Comparison of ENCODE assay signal across 20 cellular contexts in genomic region chr7:99521399-99521798, GRCh38. TPM values are rescaled to one million over a fixed set of nuclear protein-coding genes. Genes with fewer than 3 reads are reported as not detected.
A peak's percentile ranks its signal among the peaks of the same experiment; 100 is the strongest.
DNase-seq lines count a peak whose midpoint lies in the region; ATAC-seq, FAIRE-seq and TF ChIP-seq lines count a peak whose summit lies in the region.
"Had no signal": no experiment of that assay in that cellular context is flagged by ENCODE, and none has a peak within 500 bp of the region (broad histone marks: within the 10 kb centered on the region; RNA-seq: fewer than 3 reads in every experiment).

No MANE protein-coding gene starts in this region.

- 87 to 89% methylated on average over 3 of the region's 3 CpGs for whole genome bisulfite sequencing in pancreas, 2 donors
- 88 to 90% methylated on average over 3 of the region's 3 CpGs for WGBS in esophagus squamous epithelium, 2 donors

- TF ChIP-seq CTCF in HEK293 (tag by site-specific recombination; IDR thresholded peaks at IDR 0.05) (no peak), pancreas (IDR thresholded peaks at IDR 0.05) (no peak), esophagus squamous epithelium (IDR thresholded peaks at IDR 0.05) (no peak)

- H3K4me3 ChIP-seq in HEK293 (ENCODE audit: low read depth, low read length), result no peak overlapping the region
- no peak overlapping the region for H3K4me3 ChIP-seq in pancreas
- H3K4me3 ChIP-seq in esophagus squamous epithelium, result no peak overlapping the region
- H3K4me3 ChIP-seq: A549; BLaER1 treated with 17β-estradiol and CSF1 and Interleukin-3, amounts not matched to agents 10 nM and 100 nM; GM12878 had no signal

- no peak for DNase-seq in pancreas
- DNase-seq in esophagus squamous epithelium (lab: John Stamatoyannopoulos, UW), result no peak
- DNase-seq in GF-D8 (lab: John Stamatoyannopoulos, UW), result no peak
- no peak for DNase-seq in NCI-H187 treated with DMSO at 0.1 percent for 48 hours (lab: John Stamatoyannopoulos, UW)
- DNase-seq: 8988T; AML-193; Caco-2; Calu3; CD4-positive, alpha-beta T cell; CD8-positive, alpha-beta T cell; DMS79 treated with DMSO at 0.1 percent for 48 hours had no signal

- peak; percentile 5 for FAIRE-seq in pancreas (lab: Jason Lieb, UNC)
- FAIRE-seq: A549, D721Med, G401.6, GM12878, GM12892, GM18507 had no signal

- intact Hi-C loops in pancreas (cut with DNase I), result no loop called here
- intact Hi-C loops in esophagus squamous epithelium (cut with DNase I), result no loop called here

- CTCF ChIA-PET in HEK293 (lab: Yijun Ruan, JAX), result no interaction called here

- TF ChIP-seq POLR2A in esophagus squamous epithelium (IDR thresholded peaks at IDR 0.05), result no peak

- POLR2A ChIA-PET in HEK293 (lab: Yijun Ruan, JAX), result interaction anchor here (1.5 kb wide), 1 partner anchor 37 kb away, joined by 3 read pairs; the partner anchor contains the start of gene ZNF655

- H3K9me3 ChIP-seq in HEK293 (ENCODE audit: control insufficient read depth, insufficient read depth, low read depth, low read length) (no peaks in the 10 kb centered on the region), pancreas (no peaks in the 10 kb centered on the region), esophagus squamous epithelium (no peaks in the 10 kb centered on the region)
- H3K9me3 ChIP-seq: BLaER1 treated with 17β-estradiol and CSF1 and Interleukin-3, amounts not matched to agents 10 nM and 100 nM; Caco-2 had no signal

- no peak for ATAC-seq in pancreas
- ATAC-seq: A549; CD8-positive, alpha-beta T cell; GM12878 had no signal

- H3K27ac ChIP-seq in HEK293 (ENCODE audit: extremely low read depth, low read depth, low read length) (no peak overlapping the region), pancreas (no peak overlapping the region), esophagus squamous epithelium (no peak overlapping the region)
- H3K27ac ChIP-seq: A549; BLaER1 treated with 17β-estradiol and CSF1 and Interleukin-3, amounts not matched to agents 10 nM and 100 nM; C4-2B had no signal

- peaks cover 26 to 48% of the 10 kb centered on the region in 2 experiments for H3K36me3 ChIP-seq in HEK293 (ENCODE audit: control insufficient read depth in 2 of 2, insufficient read depth in 1 of 2, low read length in 2 of 2)
- H3K36me3 ChIP-seq in pancreas, result peaks cover 0 to 7% (median 4%) of the 10 kb centered on the region in 3 donors
- peaks cover 5 to 98% (median 24%) of the 10 kb centered on the region in 3 donors for H3K36me3 ChIP-seq in esophagus squamous epithelium

- H3K27me3 ChIP-seq in pancreas (no peaks in the 10 kb centered on the region), esophagus squamous epithelium (no peaks in the 10 kb centered on the region)
- H3K27me3 ChIP-seq: BLaER1 treated with 17β-estradiol and CSF1 and Interleukin-3, amounts not matched to agents 10 nM and 100 nM had no signal

- H3K4me1 ChIP-seq in HEK293 (ENCODE audit: control insufficient read depth, insufficient read depth, low read length), result no peaks in the 10 kb centered on the region
- H3K4me1 ChIP-seq in pancreas, result no peaks in the 10 kb centered on the region
- H3K4me1 ChIP-seq in esophagus squamous epithelium, result no peaks in the 10 kb centered on the region
- H3K4me1 ChIP-seq: A549, Caco-2 had no signal

TF ChIP-seq in HEK293, 187 proteins besides CTCF, POLR2A, EP300 and RAD21:
- peak; percentile 28; the same call in 1 of the 2 replicates for TF ChIP-seq SCRT2 (tag by site-specific recombination; IDR thresholded peaks at IDR 0.05)
- no peak for TF ChIP-seq ZNF792 (tag by site-specific recombination; IDR thresholded peaks at IDR 0.05)

RNA-seq across cellular contexts. Expression of gene ZKSCAN5, which starts 16.9 kb away (rescaled TPM):
- 1 to 10 TPM; 1.4 to 4.1 (median 2.0) TPM for total RNA-seq in pancreas
- polyA plus RNA-seq in pancreas, result 1 to 10 TPM; 2.4 TPM
- total RNA-seq in esophagus squamous epithelium, result 1 to 10 TPM; 3.2 to 7.1 (median 5.1) TPM

RNA-seq across cellular contexts. Expression of gene ZNF394, which starts 21.3 kb away (rescaled TPM):
- total RNA-seq in pancreas (10 to 100 TPM; 10.3 to 16.8 (median 13.2) TPM), esophagus squamous epithelium (10 to 100 TPM; 22.5 to 41.2 (median 23.1) TPM)
- polyA plus RNA-seq in pancreas, result 10 to 100 TPM; 15.6 to 15.9 TPM

RNA-seq across cellular contexts. Expression of gene FAM200A, which starts 30.5 kb away (rescaled TPM):
- 1 to 10 TPM; 1.7 to 4.1 (median 2.3) TPM for total RNA-seq in pancreas
- polyA plus RNA-seq in pancreas, result 1 to 10 TPM; 2.3 to 4.3 TPM
- total RNA-seq in esophagus squamous epithelium, result 1 to 10 TPM; 1.9 to 5.6 (median 5.1) TPM

RNA-seq across cellular contexts. Expression of gene ZNF655, which starts 37.0 kb away (rescaled TPM):
- 10 to 100 TPM; 23.2 to 41.8 (median 29.7) TPM for total RNA-seq in pancreas
- 10 to 100 TPM; 42.8 to 45.2 TPM for polyA plus RNA-seq in pancreas
- total RNA-seq in esophagus squamous epithelium, result 100 to 1,000 TPM in 3 of 4 donors, 10 to 100 TPM in 1; 78.6 to 167 (median 107) TPM
- total RNA-seq: Calu3 had no signal

RNA-seq across cellular contexts. Expression of gene ZNF789, which starts 48.7 kb away (rescaled TPM):
- total RNA-seq in pancreas (1 to 10 TPM; 3.6 to 7.8 (median 4.3) TPM), esophagus squamous epithelium (1 to 10 TPM; 2.5 to 8.6 (median 5.3) TPM)
- polyA plus RNA-seq in pancreas, result 10 to 100 TPM; 12.9 to 21.9 TPM
